ENCODE assay signal across 10 cellular contexts in the genomic region with DNA sequence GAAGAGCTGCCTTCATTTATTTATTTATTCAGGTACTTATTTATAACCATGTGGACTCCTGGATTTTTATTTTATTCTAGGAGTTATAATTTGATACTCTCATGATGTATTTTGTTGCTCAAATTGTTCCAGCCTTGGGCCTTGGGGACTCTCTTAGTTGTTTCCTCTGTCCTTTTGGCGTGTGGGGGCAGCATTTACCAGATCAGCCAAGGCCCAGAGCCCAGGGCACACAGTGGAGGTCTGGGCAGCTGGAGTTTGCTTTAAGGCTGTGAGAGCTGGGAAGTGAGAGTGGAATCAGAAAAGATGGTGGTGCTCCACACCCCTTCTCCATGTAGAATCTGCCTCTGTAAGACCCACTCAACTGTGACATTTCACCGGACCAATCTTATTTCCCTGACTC.
DNase-seq lines count a peak whose midpoint lies in the region; ATAC-seq and TF ChIP-seq lines count a peak whose summit lies in the region.
"Had no signal": no experiment of that assay in that cellular context is flagged by ENCODE, and none has a peak within 500 bp of the region (broad histone marks: within the 10 kb centered on the region; RNA-seq: fewer than 3 reads in every experiment).

No MANE protein-coding gene starts in this region.

- H3K9me3 Mint-ChIP-seq in natural killer cell treated with Interleukin-12 subunit alpha and Interleukin-12 subunit beta and Interleukin-15 and Interleukin-18, amount 100 ng/mL, for 72 hours = no peaks in the 10 kb centered on the region
- no peaks in the 10 kb centered on the region for H3K9me3 Mint-ChIP-seq in natural killer cell

- peaks cover 23 to 28% of the 10 kb centered on the region in 2 donors for H3K27me3 Mint-ChIP-seq in natural killer cell treated with Interleukin-12 subunit alpha and Interleukin-12 subunit beta and Interleukin-15 and Interleukin-18, amount 100 ng/mL, for 72 hours
- peaks cover 21 to 62% of the 10 kb centered on the region in 2 donors for H3K27me3 Mint-ChIP-seq in natural killer cell (ENCODE audit: low read depth in 2 of 2)

- H3K4me1 Mint-ChIP-seq in natural killer cell treated with Interleukin-12 subunit alpha and Interleukin-12 subunit beta and Interleukin-15 and Interleukin-18, amount 100 ng/mL, for 72 hours (ENCODE audit: low read depth in 2 of 2) = no peaks in the 10 kb centered on the region
- H3K4me1 Mint-ChIP-seq in natural killer cell = peaks cover 0 to 12% of the 10 kb centered on the region in 2 donors

- H3K27me3 ChIP-seq in upper lobe of right lung = no peaks in the 10 kb centered on the region

- no peaks in the 10 kb centered on the region for H3K36me3 Mint-ChIP-seq in natural killer cell treated with Interleukin-12 subunit alpha and Interleukin-12 subunit beta and Interleukin-15 and Interleukin-18, amount 100 ng/mL, for 72 hours
- H3K36me3 Mint-ChIP-seq in natural killer cell = no peaks in the 10 kb centered on the region

- H3K27ac ChIP-seq in upper lobe of right lung = peak overlapping the region; percentile 8
- H3K27ac ChIP-seq: parathyroid adenoma had no signal

- intact Hi-C loops in natural killer cell (cut with micrococcal nuclease) = loop anchor here (10.0 kb wide), 1 partner anchor 388 kb away; no protein-coding TSS in a partner anchor
- intact Hi-C loops in upper lobe of right lung (cut with DNase I) = no loop called here

- H3K4me3 ChIP-seq in choroid plexus epithelial cell (ENCODE audit: low read depth, low read length) (no peak overlapping the region), upper lobe of right lung (no peak overlapping the region)

- no peaks in the 10 kb centered on the region for H3K36me3 ChIP-seq in upper lobe of right lung

- no peak overlapping the region for H3K27ac Mint-ChIP-seq in natural killer cell treated with Interleukin-12 subunit alpha and Interleukin-12 subunit beta and Interleukin-15 and Interleukin-18, amount 100 ng/mL, for 72 hours
- no peak overlapping the region for H3K27ac Mint-ChIP-seq in natural killer cell

- TF ChIP-seq CTCF in natural killer cell (IDR thresholded peaks at IDR 0.05) = no peak
- peak; percentile 36 for TF ChIP-seq CTCF in choroid plexus epithelial cell (conservative IDR thresholded peaks at IDR 0.05; ENCODE audit: low read depth, low read length)
- TF ChIP-seq CTCF in upper lobe of right lung (IDR thresholded peaks at IDR 0.05) = no peak

- no peaks in the 10 kb centered on the region for H3K9me3 ChIP-seq in upper lobe of right lung

- DNase-seq in natural killer cell treated with Interleukin-12 subunit alpha and Interleukin-12 subunit beta and Interleukin-15 and Interleukin-18, amount 100 ng/mL, for 72 hours (ENCODE audit: low spot score) = peak; percentile 15
- DNase-seq in natural killer cell = no peak
- DNase-seq in choroid plexus epithelial cell (ENCODE audit: low read depth) = peak; percentile 31
- peak; percentile 30 for DNase-seq in mesenteric fat pad (ENCODE audit: low spot score)
- DNase-seq in upper lobe of right lung = no peak
- no peak for DNase-seq in NOMO-1 treated with dmso at 0.1 percent for 144 hours (lab: John Stamatoyannopoulos, UW; ENCODE audit: unreplicated experiment)
- no peak for DNase-seq in NCI-H1436 treated with DMSO at 0.1 percent for 48 hours (lab: John Stamatoyannopoulos, UW)
- DNase-seq: NCI-H2171 had no signal

- no peak overlapping the region for H3K4me3 Mint-ChIP-seq in natural killer cell treated with Interleukin-12 subunit alpha and Interleukin-12 subunit beta and Interleukin-15 and Interleukin-18, amount 100 ng/mL, for 72 hours
- no peak overlapping the region for H3K4me3 Mint-ChIP-seq in natural killer cell

- no peak for ATAC-seq in natural killer cell treated with Interleukin-12 subunit alpha and Interleukin-12 subunit beta and Interleukin-15 and Interleukin-18, amount 100 ng/mL, for 72 hours
- no peak for ATAC-seq in natural killer cell
- ATAC-seq in upper lobe of right lung = no peak
- no peak for ATAC-seq in HG03520 (IDR thresholded peaks at IDR 0.05; ENCODE audit: unreplicated experiment)

- no peaks in the 10 kb centered on the region for H3K4me1 ChIP-seq in upper lobe of right lung
- H3K4me1 ChIP-seq: parathyroid adenoma had no signal

Comparison
In these comparisons a context has a peak if more than half of its experiments do, and no peak if none do; other contexts are left out.
1. DNase-seq: peak in natural killer cell treated with Interleukin-12 subunit alpha and Interleukin-12 subunit beta and Interleukin-15 and Interleukin-18, amount 100 ng/mL, for 72 hours (single experiment), choroid plexus epithelial cell (single experiment) and mesenteric fat pad (single experiment); none in natural killer cell (single experiment), upper lobe of right lung (single experiment), NOMO-1 treated with dmso at 0.1 percent for 144 hours (single experiment) and NCI-H1436 treated with DMSO at 0.1 percent for 48 hours (single experiment).